1 cellular context compared by ENCODE assay signal in genomic region chr3:136250226-136250861, GRCh38.
TF ChIP-seq lines count a peak whose summit lies in the region.

Gene PCCB (plus strand): TSS chr3:136250340. CDS start chr3:136250376, 36 bp downstream.

TF ChIP-seq in HepG2, 621 proteins besides CTCF, POLR2A, EP300 and RAD21 (continued from another document and continues in another):
- TF ChIP-seq ZBTB40 (IDR thresholded peaks at IDR 0.05) (no peak), ZBTB40 (CRISPR knock-in tag; IDR thresholded peaks at IDR 0.05) (no peak; the same call in 1 of the 2 replicates), MXD1 (CRISPR knock-in tag; IDR thresholded peaks at IDR 0.05) (peak; percentile 88), ZFP36L2 (CRISPR knock-in tag; IDR thresholded peaks at IDR 0.05) (no peak), DMTF1 (CRISPR knock-in tag; IDR thresholded peaks at IDR 0.05) (no peak), ZNF280B (CRISPR knock-in tag; IDR thresholded peaks at IDR 0.05; ENCODE audit: borderline replicate concordance) (peak; percentile 86), ZNF572 (CRISPR knock-in tag; IDR thresholded peaks at IDR 0.05) (peak; percentile 90; the same call in 1 of the 2 replicates), PITX1 (CRISPR knock-in tag; IDR thresholded peaks at IDR 0.05) (peak; percentile 84), RFXAP (CRISPR knock-in tag; IDR thresholded peaks at IDR 0.05; ENCODE audit: borderline replicate concordance) (peak; percentile 77), GABPB1 (CRISPR knock-in tag; IDR thresholded peaks at IDR 0.05) (peak; percentile 79; the same call in 1 of the 2 replicates), ZNF274 (CRISPR knock-in tag; IDR thresholded peaks at IDR 0.05) (peak; percentile 75; the same call in 1 of the 2 replicates), NR1H2 (CRISPR knock-in tag; IDR thresholded peaks at IDR 0.05; ENCODE audit: borderline replicate concordance, low read depth) (no peak), ZBTB34 (CRISPR knock-in tag; IDR thresholded peaks at IDR 0.05) (no peak; the same call in 1 of the 2 replicates), SKIL (CRISPR knock-in tag; IDR thresholded peaks at IDR 0.05; ENCODE audit: borderline replicate concordance) (0 out of 2 replicates have a peak, but pooled peaks have one; percentile 44), ZSCAN20 (CRISPR knock-in tag; IDR thresholded peaks at IDR 0.05; ENCODE audit: borderline replicate concordance) (no peak), SKI (IDR thresholded peaks at IDR 0.05; ENCODE audit: partially characterized antibody) (peak; percentile 59), MTF1 (CRISPR knock-in tag; IDR thresholded peaks at IDR 0.05) (no peak), ZNF501 (CRISPR knock-in tag; IDR thresholded peaks at IDR 0.05) (peak; percentile 85), ZNF557 (CRISPR knock-in tag; IDR thresholded peaks at IDR 0.05) (0 out of 2 replicates have a peak, but pooled peaks have one; percentile 36), KLF12 (CRISPR knock-in tag; IDR thresholded peaks at IDR 0.05; ENCODE audit: borderline replicate concordance) (peak; percentile 17; the same call in 1 of the 2 replicates), HMG20B (CRISPR knock-in tag; conservative IDR thresholded peaks at IDR 0.05) (0 out of 2 replicates have a peak, but pooled peaks have one; percentile 34), ZNF124 (CRISPR knock-in tag; IDR thresholded peaks at IDR 0.05) (peak; percentile 67; the same call in 1 of the 2 replicates), ZNF12 (CRISPR knock-in tag; IDR thresholded peaks at IDR 0.05) (peak; percentile 9; the same call in 1 of the 2 replicates), ZFP36 (IDR thresholded peaks at IDR 0.05; ENCODE audit: borderline replicate concordance, low read depth, low read length, partially characterized antibody) (no peak), GMEB2 (CRISPR knock-in tag; IDR thresholded peaks at IDR 0.05; ENCODE audit: low read depth) (no peak), RELA (CRISPR knock-in tag; IDR thresholded peaks at IDR 0.05) (peak; percentile 68; the same call in 1 of the 2 replicates), MXI1 (IDR thresholded peaks at IDR 0.05; ENCODE audit: borderline replicate concordance, low read depth, low read length) (peak; percentile 60; the same call in 1 of the 3 replicates), XRCC5 (optimal IDR thresholded peaks at IDR 0.05; ENCODE audit: low read length) (no peak), CBX5 (CRISPR knock-in tag; IDR thresholded peaks at IDR 0.05; ENCODE audit: borderline replicate concordance) (peak; percentile 67; the same call in 1 of the 2 replicates), ZEB1 (IDR thresholded peaks at IDR 0.05; ENCODE audit: insufficient replicate concordance, low read depth) (no peak), ZFP90 (CRISPR knock-in tag; IDR thresholded peaks at IDR 0.05; ENCODE audit: borderline replicate concordance) (0 out of 2 replicates have a peak, but pooled peaks have one; percentile 70), ZNF609 (CRISPR knock-in tag; IDR thresholded peaks at IDR 0.05; ENCODE audit: borderline replicate concordance) (no peak)
